In genomic region chr11:66693356-66694055, GRCh38 we compare ENCODE assay signal across 27 cellular contexts. TPM values are rescaled to one million over a fixed set of nuclear protein-coding genes. Genes with fewer than 3 reads are reported as not detected.
"Had no signal": no experiment of that assay in that cellular context is flagged by ENCODE, and none has a peak within 500 bp of the region (broad histone marks: within the 10 kb centered on the region; RNA-seq: fewer than 3 reads in every experiment).

No MANE protein-coding gene starts in this region.

- H3K9me3 Mint-ChIP-seq: brain; stimulated activated naive CD8-positive, alpha-beta T cell treated with anti-CD3 and anti-CD28 coated beads, Interleukin-15, Interleukin-2, amounts not matched to agents 100 ng/mL and 50 ng/mL, for 24 hours; T-helper 2 cell treated with Interferon-gamma antibody and Interleukin-4, amounts not matched to agents 5 μg/mL and 100 μg/mL, for 36 hours had no signal

- H3K9me3 ChIP-seq: adrenal gland, right lobe of liver, upper lobe of left lung had no signal

- H3K4me1 ChIP-seq: ascending aorta, right lobe of liver, upper lobe of left lung had no signal

- H3K27me3 ChIP-seq: adrenal gland, ascending aorta, cardiac muscle cell, dorsolateral prefrontal cortex, right lobe of liver, upper lobe of left lung had no signal

- FAIRE-seq: frontal cortex had no signal

- H3K27ac ChIP-seq: ascending aorta, cardiac muscle cell, coronary artery, right lobe of liver, upper lobe of left lung had no signal

- H3K36me3 ChIP-seq: ascending aorta, cardiac muscle cell, upper lobe of left lung had no signal

- ATAC-seq: activated CD4-positive, alpha-beta T cell treated with anti-CD3 and anti-CD28 coated beads for 36 hours; activated CD8-positive, alpha-beta memory T cell treated with anti-CD3 and anti-CD28 coated beads, Interleukin-2, amount 10 ng/mL, durations not matched to agents 7 days and 5 days; activated CD8-positive, alpha-beta T cell treated with anti-CD3 and anti-CD28 coated beads, Interleukin-2, amount 10 ng/mL, durations not matched to agents 7 days and 5 days; naive thymus-derived CD8-positive, alpha-beta T cell; right lobe of liver had no signal

- DNase-seq: activated CD4-positive, alpha-beta T cell treated with anti-CD3 and anti-CD28 coated beads for 36 hours; activated CD4-positive, CD25-positive, alpha-beta regulatory T cell; activated CD8-positive, alpha-beta memory T cell treated with anti-CD3 and anti-CD28 coated beads, Interleukin-2, amount 10 ng/mL, durations not matched to agents 7 days and 5 days; activated CD8-positive, alpha-beta T cell treated with anti-CD3 and anti-CD28 coated beads, Interleukin-2, amount 10 ng/mL, durations not matched to agents 7 days and 5 days; activated naive CD4-positive, alpha-beta T cell treated with Interleukin-2 at 50 U/mL for 16 hours; activated T-cell treated with anti-CD3 and anti-CD28 coated beads, Interleukin-2, amount 50 U/mL, for 48 hours; cerebellar nuclear complex; effector memory CD4-positive, alpha-beta T cell; hippocampal formation; immature natural killer cell; mesenchymal stem cell; naive thymus-derived CD8-positive, alpha-beta T cell; right lobe of liver; stimulated activated CD4-positive, alpha-beta T cell treated with anti-CD3 and anti-CD28 coated beads, Interleukin-4, amount 100 ng/mL, for 1 hour; T-helper 1 cell had no signal

- H3K4me1 Mint-ChIP-seq: activated CD4-positive, alpha-beta T cell treated with anti-CD3 and anti-CD28 coated beads for 36 hours; activated CD8-positive, alpha-beta memory T cell treated with anti-CD3 and anti-CD28 coated beads, Interleukin-2, amount 10 ng/mL, durations not matched to agents 7 days and 5 days had no signal

- H3K27ac Mint-ChIP-seq: activated CD4-positive, alpha-beta T cell treated with anti-CD3 and anti-CD28 coated beads for 36 hours; activated CD8-positive, alpha-beta memory T cell treated with anti-CD3 and anti-CD28 coated beads, Interleukin-2, amount 10 ng/mL, durations not matched to agents 7 days and 5 days; activated CD8-positive, alpha-beta T cell treated with anti-CD3 and anti-CD28 coated beads, Interleukin-2, amount 10 ng/mL, durations not matched to agents 7 days and 5 days; activated naive CD8-positive, alpha-beta T cell; immature natural killer cell; progenitor cell of endocrine pancreas; stimulated activated naive CD8-positive, alpha-beta T cell treated with anti-CD3 and anti-CD28 coated beads, Interleukin-15, Interleukin-2, amounts not matched to agents 100 ng/mL and 50 ng/mL, for 24 hours; T-helper 2 cell treated with Interferon-gamma antibody and Interleukin-4, amounts not matched to agents 5 μg/mL and 100 μg/mL, for 36 hours had no signal

- H3K4me3 ChIP-seq: adrenal gland, ascending aorta, cardiac muscle cell, coronary artery, dorsolateral prefrontal cortex, right lobe of liver, upper lobe of left lung had no signal

- H3K27me3 Mint-ChIP-seq: activated CD4-positive, alpha-beta T cell treated with anti-CD3 and anti-CD28 coated beads for 36 hours; activated CD8-positive, alpha-beta memory T cell treated with anti-CD3 and anti-CD28 coated beads, Interleukin-2, amount 10 ng/mL, durations not matched to agents 7 days and 5 days; activated naive CD8-positive, alpha-beta T cell; progenitor cell of endocrine pancreas; stimulated activated naive CD8-positive, alpha-beta T cell treated with anti-CD3 and anti-CD28 coated beads, Interleukin-15, Interleukin-2, amounts not matched to agents 100 ng/mL and 50 ng/mL, for 24 hours had no signal

- H3K36me3 Mint-ChIP-seq: activated CD8-positive, alpha-beta memory T cell treated with anti-CD3 and anti-CD28 coated beads, Interleukin-2, amount 10 ng/mL, durations not matched to agents 7 days and 5 days; activated naive CD8-positive, alpha-beta T cell; immature natural killer cell; naive thymus-derived CD8-positive, alpha-beta T cell had no signal

- H3K4me3 Mint-ChIP-seq: activated CD4-positive, alpha-beta T cell treated with anti-CD3 and anti-CD28 coated beads for 36 hours; activated CD8-positive, alpha-beta memory T cell treated with anti-CD3 and anti-CD28 coated beads, Interleukin-2, amount 10 ng/mL, durations not matched to agents 7 days and 5 days; activated CD8-positive, alpha-beta T cell treated with anti-CD3 and anti-CD28 coated beads, Interleukin-2, amount 10 ng/mL, durations not matched to agents 7 days and 5 days; activated naive CD8-positive, alpha-beta T cell; brain; immature natural killer cell; naive thymus-derived CD8-positive, alpha-beta T cell; stimulated activated naive CD8-positive, alpha-beta T cell treated with anti-CD3 and anti-CD28 coated beads, Interleukin-15, Interleukin-2, amounts not matched to agents 100 ng/mL and 50 ng/mL, for 24 hours; T-helper 2 cell treated with Interferon-gamma antibody and Interleukin-4, amounts not matched to agents 5 μg/mL and 100 μg/mL, for 36 hours had no signal

RNA-seq across cellular contexts. Expression of gene SPTBN2, which starts 35.5 kb away (rescaled TPM):
- polyA plus RNA-seq: immature natural killer cell had no signal
